13 cellular contexts compared by ENCODE assay signal in genomic region chr7:50662059-50662689, GRCh38.
DNase-seq lines count a peak whose midpoint lies in the region; ATAC-seq and TF ChIP-seq lines count a peak whose summit lies in the region.
"Had no signal": no experiment of that assay in that cellular context is flagged by ENCODE, and none has a peak within 500 bp of the region (broad histone marks: within the 10 kb centered on the region; RNA-seq: fewer than 3 reads in every experiment).

No MANE protein-coding gene starts in this region.

- no peaks in the 10 kb centered on the region for H3K36me3 ChIP-seq in breast epithelium
- peaks cover 0 to 52% (median 0%) of the 10 kb centered on the region in 6 donors for H3K36me3 ChIP-seq in spleen
- H3K36me3 ChIP-seq: thyroid gland had no signal

- ATAC-seq in HG03432 (IDR thresholded peaks at IDR 0.05; ENCODE audit: unreplicated experiment) (peak; percentile 13), GM21723 (IDR thresholded peaks at IDR 0.05; ENCODE audit: unreplicated experiment) (no peak), HG02610 (IDR thresholded peaks at IDR 0.05; ENCODE audit: unreplicated experiment) (no peak)

- H3K9me3 ChIP-seq in breast epithelium (no peaks in the 10 kb centered on the region), spleen (no peaks in the 10 kb centered on the region)
- H3K9me3 ChIP-seq: thyroid gland had no signal

- TF ChIP-seq POLR2A in breast epithelium (IDR thresholded peaks at IDR 0.05) (no peak), spleen (IDR thresholded peaks at IDR 0.05) (no peak)

- no peak for TF ChIP-seq CTCF in MCF 10A (IDR thresholded peaks at IDR 0.05; ENCODE audit: unreplicated experiment)
- TF ChIP-seq CTCF in breast epithelium (IDR thresholded peaks at IDR 0.05) = no peak
- TF ChIP-seq CTCF in spleen (IDR thresholded peaks at IDR 0.05 in 8 of 11, conservative IDR thresholded peaks at IDR 0.05 in 3 of 11) = no peak

- POLR2A ChIA-PET in MCF 10A (lab: Yijun Ruan, JAX) = interaction anchor here (1.1 kb wide), 1 partner anchor 159 kb away, joined by 3 read pairs; no protein-coding TSS in a partner anchor

- H3K27me3 Mint-ChIP-seq in MCF 10A (ENCODE audit: insufficient read depth, unreplicated experiment) = no peaks in the 10 kb centered on the region

- no peaks in the 10 kb centered on the region for H3K9me3 Mint-ChIP-seq in MCF 10A (ENCODE audit: unreplicated experiment)
- H3K9me3 Mint-ChIP-seq: nephron had no signal

- DNase-seq in MCF 10A (ENCODE audit: unreplicated experiment) (peak; percentile 14), breast epithelium (ENCODE audit: low spot score in 2 of 2) (no peak), spleen (no peak), GOT3 (lab: John Stamatoyannopoulos, UW) (no peak)
- DNase-seq in activated effector memory CD4-positive, alpha-beta T cell treated with anti-CD3 and anti-CD28 coated beads, Interleukin-2, amount 50 U/mL, for 16 hours = peak; percentile 71
- DNase-seq: C1 segment of cervical spinal cord; effector CD4-positive, alpha-beta T cell; hypothalamus; thyroid gland had no signal

- BruUV-seq in MCF 10A (replicated peaks; lab: Mats Ljungman, UMichigan) = no TSS peak

- H3K27me3 ChIP-seq in breast epithelium = no peaks in the 10 kb centered on the region
- no peaks in the 10 kb centered on the region for H3K27me3 ChIP-seq in spleen (replicated peaks in 1 of 7)
- H3K27me3 ChIP-seq: thyroid gland had no signal

- H3K27ac Mint-ChIP-seq in MCF 10A (ENCODE audit: low read depth, unreplicated experiment) = no peak overlapping the region
- H3K27ac Mint-ChIP-seq: nephron had no signal

- WGBS in spleen, 5 donors = 28 to 65% (median 34%) methylated on average over 2 to 3 of the region's 3 CpGs

- peaks cover 49% of the 10 kb centered on the region for H3K36me3 Mint-ChIP-seq in MCF 10A (ENCODE audit: insufficient read depth, unreplicated experiment)

- intact Hi-C loops in MCF 10A (cut with micrococcal nuclease) = no loop called here
- intact Hi-C loops in breast epithelium (cut with DNase I; ENCODE audit: low total_unique reads) = no loop called here
- intact Hi-C loops in spleen (cut with DNase I; ENCODE audit: low total_unique reads) = no loop called here

- no peak overlapping the region for H3K4me3 Mint-ChIP-seq in MCF 10A (ENCODE audit: unreplicated experiment)
- H3K4me3 Mint-ChIP-seq: nephron had no signal

- H3K4me1 ChIP-seq in breast epithelium (peaks cover 5 to 8% of the 10 kb centered on the region in 2 donors), spleen (peaks cover 47 to 95% (median 76%) of the 10 kb centered on the region in 6 donors)

- no peak overlapping the region for H3K4me3 ChIP-seq in breast epithelium
- peak overlapping the region in 1 of 8 donors; percentile 37 for H3K4me3 ChIP-seq in spleen
- H3K4me3 ChIP-seq: thyroid gland had no signal

- CTCF ChIA-PET in MCF 10A (lab: Yijun Ruan, JAX) = interaction anchor here (0.6 to 1.7 kb wide), 3 partner anchors 17 to 114 kb away, joined by 3 to 7 read pairs (median 5); no protein-coding TSS in a partner anchor

- no peak overlapping the region for H3K27ac ChIP-seq in breast epithelium
- peak overlapping the region in 7 of 8 donors; percentile 16 to 77 (median 59) for H3K27ac ChIP-seq in spleen
- H3K27ac ChIP-seq: thyroid gland had no signal

- H3K4me1 Mint-ChIP-seq in MCF 10A (ENCODE audit: insufficient read depth, unreplicated experiment) = peaks cover 14% of the 10 kb centered on the region

Comparison
In these comparisons a context has a peak if more than half of its experiments do, and no peak if none do; other contexts are left out.
1. DNase-seq: peak in MCF 10A (single experiment) and activated effector memory CD4-positive, alpha-beta T cell treated with anti-CD3 and anti-CD28 coated beads, Interleukin-2, amount 50 U/mL, for 16 hours (single experiment); none in breast epithelium (0 of 2), spleen (single experiment) and GOT3 (single experiment).
2. H3K27ac ChIP-seq: peak in spleen (7 of 8); none in breast epithelium (0 of 2).